1 cellular context compared by ENCODE assay signal in genomic region chr10:63935705-63936104, GRCh38.
TF ChIP-seq lines count a peak whose summit lies in the region.

No MANE protein-coding gene starts in this region.

TF ChIP-seq in HCT116, 20 proteins besides CTCF, POLR2A, EP300 and RAD21 (continued from another document):
- no peak for TF ChIP-seq ZNF274 (IDR thresholded peaks at IDR 0.05; ENCODE audit: low read depth, low read length)
- no peak for TF ChIP-seq ZFX (IDR thresholded peaks at IDR 0.05)
- TF ChIP-seq ELF1 (IDR thresholded peaks at IDR 0.05; ENCODE audit: borderline replicate concordance, low read depth): no peak
- no peak for TF ChIP-seq EZH2 (IDR thresholded peaks at IDR 0.05)
- TF ChIP-seq YY1 (IDR thresholded peaks at IDR 0.05; ENCODE audit: extremely low read depth, insufficient replicate concordance, low read depth, low read length): no peak
